ENCODE assay signal across 19 cellular contexts in the genomic region with DNA sequence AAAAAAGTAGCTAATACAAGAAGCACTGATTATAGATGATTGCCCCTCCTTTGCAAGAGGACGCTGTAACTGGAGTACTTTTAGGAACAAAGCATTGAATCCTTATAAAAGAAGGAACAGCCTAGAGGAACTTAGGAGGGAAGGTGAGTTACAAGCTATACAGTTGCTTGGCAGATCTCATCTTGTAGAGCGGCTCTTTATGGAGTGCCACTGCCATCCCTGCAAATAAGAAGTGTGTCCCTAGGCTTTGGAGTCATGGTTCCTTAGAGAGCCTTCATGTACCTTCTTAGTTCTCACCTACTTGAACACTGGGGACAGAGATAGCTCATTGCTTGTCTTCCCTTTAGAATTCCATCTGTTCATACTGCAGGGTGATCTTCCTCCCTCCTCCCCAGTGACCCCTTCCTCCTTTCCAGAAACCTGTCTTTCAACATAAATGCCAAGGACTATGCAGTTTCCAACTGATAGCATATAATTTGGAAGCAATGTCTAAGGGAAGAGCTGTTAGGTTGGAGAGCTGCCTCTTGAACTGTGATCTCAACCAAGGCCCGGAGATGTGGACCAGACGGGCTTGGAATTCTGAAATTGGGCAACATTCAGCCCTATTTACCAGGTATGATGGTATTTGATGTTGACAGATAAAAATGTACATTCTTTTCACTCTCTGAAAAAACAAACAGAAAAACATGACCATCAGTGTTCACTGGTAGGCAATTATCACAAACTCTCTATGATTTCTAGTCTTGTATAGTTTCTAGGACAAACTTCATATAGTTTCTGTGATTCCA.
"Had no signal": no experiment of that assay in that cellular context is flagged by ENCODE, and none has a peak within 500 bp of the region (broad histone marks: within the 10 kb centered on the region; RNA-seq: fewer than 3 reads in every experiment).

No MANE protein-coding gene starts in this region.

- H3K4me3 ChIP-seq: K562, SJSA1, SK-N-MC had no signal

- FAIRE-seq: K562, RCC 7860 had no signal

- H3K27ac ChIP-seq: KMS-11, SJSA1, SK-N-MC had no signal

- H3K9me3 ChIP-seq: SJSA1 had no signal

- DNase-seq: Kasumi-1, MM.1S, NCI-H1092 treated with DMSO at 0.1 percent for 48 hours, NCI-H1436, NCI-H187, NCI-H2029, NCI-H2081 treated with DMSO at 0.1 percent for 48 hours, NCI-H2227 treated with DMSO at 0.1 percent for 48 hours, NCI-H524, NCI-H69, NCI-H774, Right ventricle myocardium superior, RPMI8226, SIG-M5 had no signal

- H3K9ac ChIP-seq: KMS-11 had no signal

- H3K27me3 ChIP-seq: SJSA1 had no signal

- H3K4me2 ChIP-seq: KMS-11 had no signal

- ATAC-seq: K562 had no signal
